13 cellular contexts compared by ENCODE assay signal in the genomic region with DNA sequence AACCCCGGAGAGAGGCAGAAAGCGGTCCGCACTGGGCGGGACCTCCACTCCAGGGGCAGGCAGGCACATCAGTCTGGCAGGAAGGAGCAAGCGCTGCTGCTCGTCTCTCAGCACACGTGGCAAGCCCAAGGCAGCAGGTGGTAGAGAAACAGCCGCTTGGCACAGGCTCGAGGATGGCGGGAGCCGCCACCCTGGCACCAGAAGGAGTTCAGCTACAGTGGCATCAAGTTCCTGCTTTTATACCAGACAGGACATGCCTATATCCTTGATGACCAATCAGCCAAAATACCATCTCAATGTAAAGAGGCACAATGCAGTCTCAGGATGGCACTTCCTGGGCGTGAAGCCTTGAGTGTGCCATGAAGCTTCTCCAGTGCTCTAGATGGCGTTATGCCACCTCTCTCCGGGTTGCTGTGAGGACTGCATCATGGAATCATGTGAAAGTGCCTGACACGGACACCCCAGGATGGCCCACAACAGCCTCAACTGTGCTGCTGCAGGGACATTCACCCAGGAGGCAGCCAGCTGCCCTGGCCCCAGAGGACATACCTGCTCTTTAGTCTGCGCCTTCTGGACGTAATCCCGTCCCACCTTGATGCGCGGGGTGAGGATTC.
DNase-seq lines count a peak whose midpoint lies in the region; ATAC-seq and TF ChIP-seq lines count a peak whose summit lies in the region.
"Had no signal": no experiment of that assay in that cellular context is flagged by ENCODE, and none has a peak within 500 bp of the region (broad histone marks: within the 10 kb centered on the region; RNA-seq: fewer than 3 reads in every experiment).

No MANE protein-coding gene starts in this region.

- H3K27me3 ChIP-seq in esophagus squamous epithelium (no peaks in the 10 kb centered on the region), skeletal muscle tissue (ENCODE audit: control insufficient read depth in 3 of 3, insufficient read depth in 3 of 3, low read length in 3 of 3) (no peaks in the 10 kb centered on the region)

- ATAC-seq in GM18517 (IDR thresholded peaks at IDR 0.05; ENCODE audit: unreplicated experiment) (no peak), GM21528 (IDR thresholded peaks at IDR 0.05; ENCODE audit: low FRiP score, unreplicated experiment) (no peak)
- ATAC-seq: activated CD4-positive, CD25-positive, alpha-beta regulatory T cell treated with anti-CD3 and anti-CD28 coated beads, Interleukin-2, amount 50 U/mL, for 24 hours had no signal

- POLR2A ChIA-PET in RWPE1 (lab: Yijun Ruan, JAX; ENCODE audit: low non-redundant PET): no interaction called here

- DNase-seq in DMS 273 (lab: John Stamatoyannopoulos, UW; ENCODE audit: unreplicated experiment) (peak; percentile 66), DMS 273 treated with DMSO at 0.1 percent for 48 hours (lab: John Stamatoyannopoulos, UW) (no peak), RWPE1 (ENCODE audit: low spot score) (no peak), esophagus squamous epithelium (lab: John Stamatoyannopoulos, UW) (no peak)
- DNase-seq in effector CD8-positive, alpha-beta T cell (lab: John Stamatoyannopoulos, UW): no peak
- DNase-seq: 8988T, activated gamma-delta T cell treated with Interleukin-2 at 50 U/mL for 16 hours, hippocampal formation, MV-4-11 had no signal

- H3K4me3 ChIP-seq in esophagus squamous epithelium: no peak overlapping the region
- peak overlapping the region in 2 of 3 donors; percentile 6 to 14 for H3K4me3 ChIP-seq in skeletal muscle tissue (ENCODE audit: low read length in 3 of 3)

- peak overlapping the region; percentile 100 for H3K27ac ChIP-seq in RWPE1
- H3K27ac ChIP-seq in esophagus squamous epithelium: peak overlapping the region; percentile 57 to 100 (median 98)
- peak overlapping the region; percentile 75 for H3K27ac ChIP-seq in skeletal muscle tissue (ENCODE audit: low read depth, low read length)

- no peak for TF ChIP-seq CTCF in RWPE1 (conservative IDR thresholded peaks at IDR 0.05; ENCODE audit: low read depth)
- no peak for TF ChIP-seq CTCF in esophagus squamous epithelium (IDR thresholded peaks at IDR 0.05)

- CTCF ChIA-PET in RWPE1 (lab: Yijun Ruan, JAX): no interaction called here

- TF ChIP-seq POLR2A in esophagus squamous epithelium (IDR thresholded peaks at IDR 0.05): peak in 1 of 4 donors; percentile 10

- peaks cover 0 to 44% (median 7%) of the 10 kb centered on the region in 3 donors for H3K4me1 ChIP-seq in esophagus squamous epithelium
- H3K4me1 ChIP-seq in skeletal muscle tissue (ENCODE audit: control insufficient read depth in 3 of 3, insufficient read depth in 3 of 3, low read length in 3 of 3): peaks cover 14 to 34% (median 31%) of the 10 kb centered on the region in 3 donors

- no peaks in the 10 kb centered on the region for H3K9me3 ChIP-seq in esophagus squamous epithelium
- no peaks in the 10 kb centered on the region for H3K9me3 ChIP-seq in skeletal muscle tissue (ENCODE audit: control insufficient read depth in 3 of 3, low read length in 3 of 3)

- 43 to 45% methylated on average over 10 to 13 of the region's 20 CpGs for WGBS in esophagus squamous epithelium, 2 donors

- intact Hi-C loops in esophagus squamous epithelium (cut with DNase I): no loop called here

- peaks cover 55 to 100% (median 76%) of the 10 kb centered on the region in 3 donors for H3K36me3 ChIP-seq in esophagus squamous epithelium
- peaks cover 63 to 73% (median 70%) of the 10 kb centered on the region in 3 donors for H3K36me3 ChIP-seq in skeletal muscle tissue (ENCODE audit: control insufficient read depth in 3 of 3, insufficient read depth in 3 of 3, low read length in 3 of 3)

- peak overlapping the region in 2 of 3 donors; percentile 20 to 64 for H3K9ac ChIP-seq in skeletal muscle tissue (ENCODE audit: low read depth in 1 of 3, low read length in 3 of 3)

Comparison
In these comparisons a context has a peak if more than half of its experiments do, and no peak if none do; other contexts are left out.
1. H3K4me3 ChIP-seq: peak in skeletal muscle tissue (2 of 3); none in esophagus squamous epithelium (0 of 4).
2. Peak in every context shown above with its lines, with median percentiles within 50 percentile points of each other: H3K27ac ChIP-seq.